17 cellular contexts compared by ENCODE assay signal in the genomic region with DNA sequence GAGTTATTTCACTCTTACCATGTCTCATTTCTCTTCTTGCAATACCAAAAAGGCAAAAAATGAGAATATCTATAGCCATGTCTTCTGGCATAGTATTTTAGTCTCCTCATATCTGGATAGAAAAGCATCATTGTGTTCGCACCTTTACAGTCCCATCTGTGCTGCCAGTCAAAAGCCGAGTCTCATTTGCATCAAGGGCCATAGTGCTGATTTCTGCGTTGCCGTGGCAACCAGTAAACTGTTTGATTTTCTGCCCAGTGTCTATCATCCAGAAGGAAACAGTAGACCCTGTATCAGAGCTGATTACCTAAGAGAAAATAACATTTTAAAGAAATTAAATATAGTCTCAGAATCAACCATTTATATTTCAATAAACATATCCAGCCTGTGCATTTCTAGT.
DNase-seq lines count a peak whose midpoint lies in the region; TF ChIP-seq lines count a peak whose summit lies in the region.
"Had no signal": no experiment of that assay in that cellular context is flagged by ENCODE, and none has a peak within 500 bp of the region (broad histone marks: within the 10 kb centered on the region; RNA-seq: fewer than 3 reads in every experiment).

No MANE protein-coding gene starts in this region.

- TF ChIP-seq POLR2A in erythroblast (IDR thresholded peaks at IDR 0.05; ENCODE audit: low read length): no peak

- DNase-seq in Ammon's horn (ENCODE audit: low spot score) (peak; percentile 7), HT-29 (ENCODE audit: low spot score) (peak; percentile 21), NCI-H69 (lab: John Stamatoyannopoulos, UW) (peak; percentile 35), left kidney (ENCODE audit: low read depth, low spot score) (peak; percentile 9), CD1c-positive myeloid dendritic cell (ENCODE audit: extremely low spot score) (no peak), NCI-H1092 (lab: John Stamatoyannopoulos, UW) (no peak), erythroblast (lab: John Stamatoyannopoulos, UW) (no peak)
- DNase-seq: activated CD4-positive, alpha-beta T cell treated with anti-CD3 and anti-CD28 coated beads, Interleukin-2, amount 50 U/mL, for 4 hours; activated naive CD4-positive, alpha-beta T cell treated with anti-CD3 and anti-CD28 coated beads for 36 hours; brain microvascular endothelial cell; C1 segment of cervical spinal cord; GM23248; left ventricle myocardium inferior; naive thymus-derived CD4-positive, alpha-beta T cell; NCI-H2029 treated with DMSO at 0.1 percent for 48 hours; small intestine; stimulated activated naive CD8-positive, alpha-beta T cell treated with anti-CD3 and anti-CD28 coated beads, Interleukin-15, amount 100 ng/mL, for 72 hours had no signal

Comparison
In these comparisons a context has a peak if more than half of its experiments do, and no peak if none do; other contexts are left out.
1. DNase-seq: peak in Ammon's horn (single experiment), HT-29 (single experiment), NCI-H69 (single experiment) and left kidney (single experiment); none in CD1c-positive myeloid dendritic cell (single experiment), NCI-H1092 (single experiment) and erythroblast (0 of 2).